Comparison of ENCODE assay signal across 1 cellular context in genomic region chr13:66617786-66618185, GRCh38.
TF ChIP-seq lines count a peak whose summit lies in the region.

No MANE protein-coding gene starts in this region.

TF ChIP-seq in GM23338, 12 proteins besides CTCF, POLR2A, EP300 and RAD21:
- no peak for TF ChIP-seq REST (IDR thresholded peaks at IDR 0.05; ENCODE audit: unreplicated experiment)
- no peak for TF ChIP-seq JUNB (IDR thresholded peaks at IDR 0.05; ENCODE audit: unreplicated experiment)
- no peak for TF ChIP-seq EZH2phosphoT487 (IDR thresholded peaks at IDR 0.05; ENCODE audit: unreplicated experiment)
- TF ChIP-seq NANOG (IDR thresholded peaks at IDR 0.05; ENCODE audit: borderline replicate concordance) = no peak
- no peak for TF ChIP-seq ETS1 (IDR thresholded peaks at IDR 0.05)
- no peak for TF ChIP-seq CREB1 (CRISPR knock-in tag; IDR thresholded peaks at IDR 0.05; ENCODE audit: low read depth)
- no peak for TF ChIP-seq ZNF331 (CRISPR knock-in tag; IDR thresholded peaks at IDR 0.05; ENCODE audit: low read depth)
- TF ChIP-seq ZNF114 (CRISPR knock-in tag; IDR thresholded peaks at IDR 0.05) = no peak
- TF ChIP-seq STAT1 (IDR thresholded peaks at IDR 0.05; ENCODE audit: unreplicated experiment) = no peak
- no peak for TF ChIP-seq EZH2 (IDR thresholded peaks at IDR 0.05; ENCODE audit: low read depth, unreplicated experiment)
- no peak for TF ChIP-seq POLR2AphosphoS5 (IDR thresholded peaks at IDR 0.05; ENCODE audit: low read depth)
- no peak for TF ChIP-seq ZNF462 (CRISPR knock-in tag; IDR thresholded peaks at IDR 0.05)
